Comparison of ENCODE assay signal across 1 cellular context in the genomic region with DNA sequence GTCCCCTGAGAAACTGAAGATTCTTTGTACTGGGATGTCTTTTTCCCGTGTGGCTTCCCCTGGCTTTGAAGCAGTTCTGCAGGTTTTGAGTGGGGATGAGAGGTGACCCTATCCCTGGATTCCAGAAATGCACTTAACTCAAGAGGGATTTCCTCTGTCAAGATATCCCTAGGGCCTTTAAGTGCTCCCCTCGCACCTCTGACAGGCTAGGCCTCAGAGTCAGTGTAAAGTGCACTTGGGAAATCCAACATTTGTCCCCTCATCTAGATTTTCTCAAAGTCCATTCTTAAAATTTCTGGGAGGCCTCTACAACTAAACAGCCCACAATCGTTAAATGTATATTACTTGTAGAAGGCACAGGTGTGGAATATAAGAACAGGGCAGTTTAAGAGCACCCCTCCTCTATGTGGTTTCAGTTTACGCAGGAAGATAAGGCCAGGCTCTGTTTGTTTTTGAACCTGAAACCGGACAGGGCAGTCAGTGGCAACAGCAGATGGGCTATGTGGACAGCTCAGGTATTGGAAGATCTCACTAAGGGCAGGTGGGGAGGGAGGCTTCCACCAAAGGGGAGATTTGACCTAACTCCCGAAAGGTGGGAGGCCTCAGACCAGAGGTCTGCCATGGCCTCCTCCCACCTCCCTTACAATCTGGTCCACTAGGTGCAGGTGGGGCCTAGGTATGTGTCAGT.
A peak's percentile ranks its signal among the peaks of the same experiment; 100 is the strongest.
TF ChIP-seq lines count a peak whose summit lies in the region.

No MANE protein-coding gene starts in this region.

TF ChIP-seq in HEK293, 187 proteins besides CTCF, POLR2A, EP300 and RAD21 (continued from another document):
- TF ChIP-seq ZNF280C (tag by site-specific recombination; IDR thresholded peaks at IDR 0.05), result no peak
- no peak for TF ChIP-seq ZNF114 (tag by site-specific recombination; IDR thresholded peaks at IDR 0.05)
- TF ChIP-seq SP7 (tag by site-specific recombination; IDR thresholded peaks at IDR 0.05), result 0 out of 2 replicates have a peak, but pooled peaks have one; percentile 4
- TF ChIP-seq ZXDB (tag by site-specific recombination; IDR thresholded peaks at IDR 0.05), result 0 out of 2 replicates have a peak, but pooled peaks have one; percentile 8
- no peak for TF ChIP-seq ZNF292 (tag by site-specific recombination; IDR thresholded peaks at IDR 0.05; ENCODE audit: borderline replicate concordance, low read depth)
- TF ChIP-seq KLF10 (tag by site-specific recombination; IDR thresholded peaks at IDR 0.05), result peak; percentile 3; the same call in 1 of the 2 replicates
- TF ChIP-seq, protein P1, sequence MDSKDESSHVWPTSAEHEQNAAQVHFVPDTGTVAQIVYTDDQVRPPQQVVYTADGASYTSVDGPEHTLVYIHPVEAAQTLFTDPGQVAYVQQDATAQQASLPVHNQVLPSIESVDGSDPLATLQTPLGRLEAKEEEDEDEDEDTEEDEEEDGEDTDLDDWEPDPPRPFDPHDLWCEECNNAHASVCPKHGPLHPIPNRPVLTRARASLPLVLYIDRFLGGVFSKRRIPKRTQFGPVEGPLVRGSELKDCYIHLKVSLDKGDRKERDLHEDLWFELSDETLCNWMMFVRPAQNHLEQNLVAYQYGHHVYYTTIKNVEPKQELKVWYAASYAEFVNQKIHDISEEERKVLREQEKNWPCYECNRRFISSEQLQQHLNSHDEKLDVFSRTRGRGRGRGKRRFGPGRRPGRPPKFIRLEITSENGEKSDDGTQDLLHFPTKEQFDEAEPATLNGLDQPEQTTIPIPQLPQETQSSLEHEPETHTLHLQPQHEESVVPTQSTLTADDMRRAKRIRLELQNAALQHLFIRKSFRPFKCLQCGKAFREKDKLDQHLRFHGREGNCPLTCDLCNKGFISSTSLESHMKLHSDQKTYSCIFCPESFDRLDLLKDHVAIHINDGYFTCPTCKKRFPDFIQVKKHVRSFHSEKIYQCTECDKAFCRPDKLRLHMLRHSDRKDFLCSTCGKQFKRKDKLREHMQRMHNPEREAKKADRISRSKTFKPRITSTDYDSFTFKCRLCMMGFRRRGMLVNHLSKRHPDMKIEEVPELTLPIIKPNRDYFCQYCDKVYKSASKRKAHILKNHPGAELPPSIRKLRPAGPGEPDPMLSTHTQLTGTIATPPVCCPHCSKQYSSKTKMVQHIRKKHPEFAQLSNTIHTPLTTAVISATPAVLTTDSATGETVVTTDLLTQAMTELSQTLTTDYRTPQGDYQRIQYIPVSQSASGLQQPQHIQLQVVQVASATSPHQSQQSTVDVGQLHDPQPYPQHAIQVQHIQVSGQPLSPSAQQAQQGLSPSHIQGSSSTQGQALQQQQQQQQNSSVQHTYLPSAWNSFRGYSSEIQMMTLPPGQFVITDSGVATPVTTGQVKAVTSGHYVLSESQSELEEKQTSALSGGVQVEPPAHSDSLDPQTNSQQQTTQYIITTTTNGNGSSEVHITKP (tag by site-specific recombination; IDR thresholded peaks at IDR 0.05), result peak; percentile 52
